ENCODE assay signal across 8 cellular contexts in genomic region chr2:61905372-61906186, GRCh38. TPM values are rescaled to one million over a fixed set of nuclear protein-coding genes. Genes with fewer than 3 reads are reported as not detected.
DNase-seq lines count a peak whose midpoint lies in the region; ATAC-seq and FAIRE-seq lines count a peak whose summit lies in the region.

TSS of gene COMMD1 (plus strand) at chr2:61905674. CDS start at chr2:61905679, 5 bp downstream.

- ATAC-seq in GM21447 (IDR thresholded peaks at IDR 0.05; ENCODE audit: unreplicated experiment), result peak; percentile 99
- peak; percentile 99 for ATAC-seq in naive thymus-derived CD4-positive, alpha-beta T cell
- peak; percentile 100 for ATAC-seq in stimulated activated naive B cell treated with anti-CD40 and anti-IgM and Interleukin-4, amounts not matched to agents 10 μg/mL and 1 μg/mL and 100 μg/mL, for 72 hours (replicated peaks)

- H3K4me1 Mint-ChIP-seq in naive thymus-derived CD4-positive, alpha-beta T cell, result peaks cover 14 to 42% (median 30%) of the 10 kb centered on the region in 7 donors
- H3K4me1 Mint-ChIP-seq in stimulated activated naive B cell treated with anti-CD40 and anti-IgM and Interleukin-4, amounts not matched to agents 10 μg/mL and 1 μg/mL and 100 μg/mL, for 72 hours, result peaks cover 12 to 26% of the 10 kb centered on the region in 2 donors

- no peaks in the 10 kb centered on the region for H3K9me3 Mint-ChIP-seq in naive thymus-derived CD4-positive, alpha-beta T cell
- H3K9me3 Mint-ChIP-seq in stimulated activated naive B cell treated with anti-CD40 and anti-IgM and Interleukin-4, amounts not matched to agents 10 μg/mL and 1 μg/mL and 100 μg/mL, for 72 hours, result no peaks in the 10 kb centered on the region

- no peaks in the 10 kb centered on the region for H3K27me3 Mint-ChIP-seq in naive thymus-derived CD4-positive, alpha-beta T cell
- no peaks in the 10 kb centered on the region for H3K27me3 Mint-ChIP-seq in stimulated activated naive B cell treated with anti-CD40 and anti-IgM and Interleukin-4, amounts not matched to agents 10 μg/mL and 1 μg/mL and 100 μg/mL, for 72 hours

- intact Hi-C loops in naive thymus-derived CD4-positive, alpha-beta T cell (cut with micrococcal nuclease), result loop anchor here (1.0 to 5.0 kb wide), 10 partner anchors 17 to 1683 kb away; partner anchors contain the start of genes B3GNT2 (in 2 of the 2), CCT4 (in 2 of the 2), EHBP1 (in 2 of the 2) and FAM161A (in 2 of the 2)

- H3K36me3 Mint-ChIP-seq in naive thymus-derived CD4-positive, alpha-beta T cell, result peaks cover 0 to 5% (median 0%) of the 10 kb centered on the region in 5 donors
- H3K36me3 Mint-ChIP-seq in stimulated activated naive B cell treated with anti-CD40 and anti-IgM and Interleukin-4, amounts not matched to agents 10 μg/mL and 1 μg/mL and 100 μg/mL, for 72 hours, result no peaks in the 10 kb centered on the region

- POLR2A ChIA-PET in naive thymus-derived CD4-positive, alpha-beta T cell (lab: Charles Lee), result interaction anchor here (0.5 to 1.7 kb wide), 8 partner anchors 15 to 1683 kb away, joined by 3 to 11 read pairs (median 4); partner anchors contain the start of genes FAM161A, WDPCP and XPO1

- peak within 1 kb of the TSS; percentile 87 for H3K4me3 ChIP-seq in HUES64 (ENCODE audit: low read length)
- peak within 1 kb of the TSS; percentile 76 for H3K4me3 ChIP-seq in naive thymus-derived CD4-positive, alpha-beta T cell (ENCODE audit: low read length)

- peak within 1 kb of the TSS; percentile 80 to 97 (median 86) for H3K27ac Mint-ChIP-seq in naive thymus-derived CD4-positive, alpha-beta T cell
- peak within 1 kb of the TSS; percentile 97 for H3K27ac Mint-ChIP-seq in stimulated activated naive B cell treated with anti-CD40 and anti-IgM and Interleukin-4, amounts not matched to agents 10 μg/mL and 1 μg/mL and 100 μg/mL, for 72 hours

- peak within 1 kb of the TSS; percentile 85 for H3K9ac ChIP-seq in HUES64 (ENCODE audit: low read depth, low read length)

- DNase-seq in DMS153 (lab: John Stamatoyannopoulos, UW) (peak; percentile 15), RCC 7860 (ENCODE audit: low spot score) (peak; percentile 39), activated T-helper 1 cell treated with Interleukin-2 at 50 U/mL for 16 hours (ENCODE audit: low read depth) (peak; percentile 68), fibroblast of gingiva (ENCODE audit: low read depth) (peak; percentile 63)
- DNase-seq in naive thymus-derived CD4-positive, alpha-beta T cell, result peak; percentile 64 to 81 (median 76)
- DNase-seq in stimulated activated naive B cell treated with anti-CD40 and anti-IgM and Interleukin-4, amounts not matched to agents 10 μg/mL and 1 μg/mL and 100 μg/mL, for 72 hours, result peak; percentile 82

- WGBS in HUES64, result 1% methylated on average over 33 of the region's 33 CpGs

- peak within 1 kb of the TSS; percentile 95 to 98 (median 96) for H3K4me3 Mint-ChIP-seq in naive thymus-derived CD4-positive, alpha-beta T cell
- H3K4me3 Mint-ChIP-seq in stimulated activated naive B cell treated with anti-CD40 and anti-IgM and Interleukin-4, amounts not matched to agents 10 μg/mL and 1 μg/mL and 100 μg/mL, for 72 hours, result peak within 1 kb of the TSS; percentile 96 to 100

- CTCF ChIA-PET in naive thymus-derived CD4-positive, alpha-beta T cell (lab: Charles Lee), result interaction anchor here (0.6 kb wide), 1 partner anchor 56 kb away, joined by 3 read pairs; no protein-coding TSS in a partner anchor

- no peaks in the 10 kb centered on the region; the same call in 1 of the 2 replicates for H3K4me1 ChIP-seq in HUES64 (ENCODE audit: insufficient read depth, low read length)
- H3K4me1 ChIP-seq in naive thymus-derived CD4-positive, alpha-beta T cell (ENCODE audit: control insufficient read depth in 2 of 2, insufficient read depth in 2 of 2, low read length in 2 of 2), result peaks cover 0 to 12% of the 10 kb centered on the region in 2 donors

- no peaks in the 10 kb centered on the region for H3K27me3 ChIP-seq in HUES64 (ENCODE audit: insufficient read depth, low read length)
- H3K27me3 ChIP-seq in naive thymus-derived CD4-positive, alpha-beta T cell (ENCODE audit: control insufficient read depth in 2 of 2, insufficient read depth in 2 of 2, low read length in 2 of 2), result no peaks in the 10 kb centered on the region

- H3K36me3 ChIP-seq in HUES64 (ENCODE audit: insufficient read depth, low read length), result no peaks in the 10 kb centered on the region
- peaks cover 0 to 5% (median 0%) of the 10 kb centered on the region in 3 experiments for H3K36me3 ChIP-seq in naive thymus-derived CD4-positive, alpha-beta T cell (ENCODE audit: control insufficient read depth in 2 of 3, insufficient read depth in 3 of 3, low read length in 3 of 3)

- no peaks in the 10 kb centered on the region for H3K9me3 ChIP-seq in HUES64 (ENCODE audit: insufficient read depth, low read depth, low read length)
- no peaks in the 10 kb centered on the region for H3K9me3 ChIP-seq in naive thymus-derived CD4-positive, alpha-beta T cell (ENCODE audit: control insufficient read depth in 2 of 3, low read length in 3 of 3)

- FAIRE-seq in RCC 7860 (lab: Jason Lieb, UNC), result no peak

- H3K27ac ChIP-seq in HUES64 (ENCODE audit: low read depth, low read length), result no peak within 1 kb of the TSS
- peak within 1 kb of the TSS; percentile 83 for H3K27ac ChIP-seq in naive thymus-derived CD4-positive, alpha-beta T cell (ENCODE audit: low read depth, low read length)

RNA-seq across cellular contexts. Expression of gene COMMD1, which starts in this region (rescaled TPM):
- 34.0 TPM for polyA plus RNA-seq in HUES64 (2013, experiment 1 of 2)
- 30.6 TPM for polyA plus RNA-seq in HUES64 (2013, experiment 2 of 2)
- 10 to 100 TPM; 15.6 to 28.3 (median 20.8) TPM for total RNA-seq in naive thymus-derived CD4-positive, alpha-beta T cell
- polyA plus RNA-seq in naive thymus-derived CD4-positive, alpha-beta T cell, result 10 to 100 TPM; 56.0 to 65.3 TPM

Comparison
In these comparisons a context has a peak if more than half of its experiments do, and no peak if none do; other contexts are left out.
1. DNase-seq: peak in every context shown above with its lines; median percentile 82 in stimulated activated naive B cell treated with anti-CD40 and anti-IgM and Interleukin-4, amounts not matched to agents 10 μg/mL and 1 μg/mL and 100 μg/mL, for 72 hours; 76 in naive thymus-derived CD4-positive, alpha-beta T cell; 68 in activated T-helper 1 cell treated with Interleukin-2 at 50 U/mL for 16 hours; 63 in fibroblast of gingiva; 39 in RCC 7860; 15 in DMS153.